26 cellular contexts compared by ENCODE assay signal in the genomic region with DNA sequence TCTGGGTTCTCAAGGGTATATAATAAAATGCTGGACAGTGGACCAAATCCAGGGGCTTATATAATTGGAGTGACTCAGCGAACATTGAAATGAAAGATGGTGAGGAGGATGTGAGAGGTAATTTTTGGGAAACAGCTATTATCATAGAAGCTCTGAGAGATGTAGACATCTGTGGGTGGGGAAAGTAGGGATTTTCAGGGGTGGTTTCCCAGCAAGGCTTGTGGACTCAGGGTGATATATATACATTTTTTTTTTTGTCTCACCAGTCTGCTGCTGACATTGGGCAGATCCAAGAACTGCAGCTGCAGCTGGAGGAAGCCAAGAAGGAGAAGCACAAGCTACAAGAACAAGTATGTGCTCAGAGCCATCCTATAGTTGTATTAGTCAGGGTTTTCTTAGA.
"Had no signal": no experiment of that assay in that cellular context is flagged by ENCODE, and none has a peak within 500 bp of the region (broad histone marks: within the 10 kb centered on the region; RNA-seq: fewer than 3 reads in every experiment).

No MANE protein-coding gene starts in this region.

- H3K36me3 Mint-ChIP-seq: activated CD4-positive, alpha-beta memory T cell treated with anti-CD3 and anti-CD28 coated beads for 36 hours; activated CD8-positive, alpha-beta memory T cell treated with anti-CD3 and anti-CD28 coated beads, Interleukin-2, amount 10 ng/mL, durations not matched to agents 7 days and 5 days; activated naive CD4-positive, alpha-beta T cell treated with anti-CD3 and anti-CD28 coated beads, Interleukin-2, amount 50 U/mL, for 72 hours; brain; naive B cell had no signal

- H3K9me3 Mint-ChIP-seq: activated B cell treated with CpG ODN at 0.5 μM for 24 hours; activated CD4-positive, alpha-beta memory T cell treated with anti-CD3 and anti-CD28 coated beads for 36 hours; activated naive CD4-positive, alpha-beta T cell treated with anti-CD3 and anti-CD28 coated beads, Interleukin-2, amount 50 U/mL, for 72 hours; dendritic cell treated with granulocyte-macrophage colony-stimulating factor and Interleukin-4, amounts not matched to agents 40 ng/mL and 50 ng/mL, for 4 days; neural crest cell; T-helper 1 cell treated with Interleukin-12 subunit alpha and Interleukin-12 subunit beta and Interleukin-4 antibody, amounts not matched to agents 30 μg/mL and 1 μg/mL, for 36 hours had no signal

- H3K4me3 ChIP-seq: heart right ventricle, lower lobe of right lung, sigmoid colon, smooth muscle cell, tibial artery had no signal

- H3K27me3 Mint-ChIP-seq: activated CD4-positive, alpha-beta memory T cell treated with anti-CD3 and anti-CD28 coated beads for 36 hours; brain had no signal

- H3K4me3 Mint-ChIP-seq: activated B cell treated with CpG ODN at 0.5 μM for 24 hours; activated CD4-positive, alpha-beta memory T cell treated with anti-CD3 and anti-CD28 coated beads for 36 hours; activated CD8-positive, alpha-beta memory T cell treated with anti-CD3 and anti-CD28 coated beads, Interleukin-2, amount 10 ng/mL, durations not matched to agents 7 days and 5 days; brain; dendritic cell treated with granulocyte-macrophage colony-stimulating factor and Interleukin-4, amounts not matched to agents 40 ng/mL and 50 ng/mL, for 4 days; naive B cell; neural crest cell; T-helper 1 cell treated with Interleukin-12 subunit alpha and Interleukin-12 subunit beta and Interleukin-4 antibody, amounts not matched to agents 30 μg/mL and 1 μg/mL, for 36 hours had no signal

- ATAC-seq: activated CD8-positive, alpha-beta memory T cell treated with anti-CD3 and anti-CD28 coated beads, Interleukin-2, amount 10 ng/mL, durations not matched to agents 7 days and 5 days; activated naive CD4-positive, alpha-beta T cell treated with anti-CD3 and anti-CD28 coated beads, Interleukin-2, amount 50 U/mL, for 72 hours; lower lobe of right lung had no signal

- H3K4me1 Mint-ChIP-seq: activated B cell treated with CpG ODN at 0.5 μM for 24 hours; activated CD8-positive, alpha-beta memory T cell treated with anti-CD3 and anti-CD28 coated beads, Interleukin-2, amount 10 ng/mL, durations not matched to agents 7 days and 5 days; naive B cell had no signal

- H3K27ac Mint-ChIP-seq: activated B cell treated with CpG ODN at 0.5 μM for 24 hours; activated CD4-positive, alpha-beta memory T cell treated with anti-CD3 and anti-CD28 coated beads for 36 hours; activated CD8-positive, alpha-beta memory T cell treated with anti-CD3 and anti-CD28 coated beads, Interleukin-2, amount 10 ng/mL, durations not matched to agents 7 days and 5 days; activated naive CD4-positive, alpha-beta T cell treated with anti-CD3 and anti-CD28 coated beads, Interleukin-2, amount 50 U/mL, for 72 hours; dendritic cell treated with granulocyte-macrophage colony-stimulating factor and Interleukin-4, amounts not matched to agents 40 ng/mL and 50 ng/mL, for 4 days; T-helper 1 cell treated with Interleukin-12 subunit alpha and Interleukin-12 subunit beta and Interleukin-4 antibody, amounts not matched to agents 30 μg/mL and 1 μg/mL, for 36 hours had no signal

- DNase-seq: activated B cell treated with CpG ODN at 0.5 μM for 24 hours; activated CD4-positive, alpha-beta memory T cell treated with anti-CD3 and anti-CD28 coated beads for 36 hours; activated CD4-positive, alpha-beta T cell treated with anti-CD3 and anti-CD28 coated beads for 48 hours; activated CD8-positive, alpha-beta memory T cell treated with anti-CD3 and anti-CD28 coated beads, Interleukin-2, amount 10 ng/mL, durations not matched to agents 7 days and 5 days; activated effector memory CD4-positive, alpha-beta T cell treated with anti-CD3 and anti-CD28 coated beads, Interleukin-2, amount 50 U/mL, for 16 hours; activated T-cell treated with anti-CD3 and anti-CD28 coated beads for 4 hours; aorta; effector CD4-positive, alpha-beta T cell; foreskin fibroblast; heart right ventricle; kidney; lower lobe of right lung; mesendoderm; naive B cell; retina; sigmoid colon; stimulated activated CD4-positive, alpha-beta T cell treated with anti-CD3 and anti-CD28 coated beads, Interleukin-15, amount 100 ng/mL, for 24 hours; stimulated activated naive CD4-positive, alpha-beta T cell; T1000; tibial artery had no signal
